8 cellular contexts compared by ENCODE assay signal in genomic region chr10:71319800-71320392, GRCh38. TPM values are rescaled to one million over a fixed set of nuclear protein-coding genes. Genes with fewer than 3 reads are reported as not detected.
DNase-seq lines count a peak whose midpoint lies in the region; ATAC-seq and TF ChIP-seq lines count a peak whose summit lies in the region.

No MANE protein-coding gene starts in this region.

- in situ Hi-C loops in GM13977 (cut with MboI; ENCODE audit: low pct_unique_long_range_greater_than_20kb, low sequenced_read_pairs, unreplicated experiment): loop anchor here (10.0 kb wide), 2 partner anchors 245 to 395 kb away; partner anchors contain the start of gene C10orf105

- no peak for DNase-seq in RWPE1 (ENCODE audit: low spot score)
- DNase-seq in fibroblast of mammary gland (ENCODE audit: low read depth): no peak
- no peak for DNase-seq in skeletal muscle cell (ENCODE audit: low read depth)
- no peak for DNase-seq in mucosa of gallbladder (ENCODE audit: low spot score)
- no peak for DNase-seq in GM13977 (ENCODE audit: low spot score)
- DNase-seq in NCI-H524 treated with DMSO at 0.1 percent for 48 hours (lab: John Stamatoyannopoulos, UW): no peak

- H3K27ac ChIP-seq in RWPE1: peak overlapping the region; percentile 27; the same call in 1 of the 2 replicates

- TF ChIP-seq CTCF in RWPE1 (conservative IDR thresholded peaks at IDR 0.05; ENCODE audit: low read depth) (peak; percentile 39; the same call in 1 of the 2 replicates), fibroblast of mammary gland (conservative IDR thresholded peaks at IDR 0.05; ENCODE audit: control insufficient read depth, insufficient read depth, low read depth, low read length) (no peak), GM13977 (IDR thresholded peaks at IDR 0.05; ENCODE audit: extremely low read depth, insufficient read depth, missing control alignments) (no peak)

- ATAC-seq in GM19452 (IDR thresholded peaks at IDR 0.05; ENCODE audit: unreplicated experiment) (peak; percentile 6), HG03095 (IDR thresholded peaks at IDR 0.05; ENCODE audit: unreplicated experiment) (no peak)

- H3K4me3 ChIP-seq in fibroblast of mammary gland (ENCODE audit: control insufficient read depth, low read depth, low read length): peak overlapping the region; percentile 66
- H3K4me3 ChIP-seq in skeletal muscle cell (ENCODE audit: low read depth, low read length): peak overlapping the region; percentile 74

- POLR2A ChIA-PET in RWPE1 (lab: Yijun Ruan, JAX; ENCODE audit: low non-redundant PET): interaction anchor here (0.6 to 1.2 kb wide), 2 partner anchors 47 to 62 kb away, joined by 3 read pairs; no protein-coding TSS in a partner anchor

- CTCF ChIA-PET in RWPE1 (lab: Yijun Ruan, JAX): interaction anchor here (0.6 to 4.1 kb wide), 31 partner anchors 12 to 772 kb away, joined by 3 to 27 read pairs (median 4); partner anchors contain the start of gene CDH23

RNA-seq across cellular contexts. Expression of gene SLC29A3, which starts 0.8 kb away (rescaled TPM):
- 11.6 TPM for total RNA-seq in mucosa of gallbladder
